Comparison of ENCODE assay signal across 8 cellular contexts in genomic region chr14:94355191-94355794, GRCh38. TPM values are rescaled to one million over a fixed set of nuclear protein-coding genes. Genes with fewer than 3 reads are reported as not detected.
DNase-seq lines count a peak whose midpoint lies in the region; ATAC-seq, FAIRE-seq and TF ChIP-seq lines count a peak whose summit lies in the region.

No MANE protein-coding gene starts in this region.

- TF ChIP-seq POLR2A in GM12878 (IDR thresholded peaks at IDR 0.05; ENCODE audit: low read depth, low read length) (no peak), upper lobe of left lung (IDR thresholded peaks at IDR 0.05) (no peak)

- RAD21 ChIA-PET in GM12878 (lab: Charles Lee; ENCODE audit: unreplicated experiment): no interaction called here

- H3K27me3 ChIP-seq in GM12878 (replicated peaks in 1 of 2; ENCODE audit: control insufficient read depth in 2 of 2, insufficient read depth in 2 of 2, low read length in 1 of 2) (no peaks in the 10 kb centered on the region), upper lobe of left lung (no peaks in the 10 kb centered on the region)

- TF ChIP-seq EP300 in GM12878 (IDR thresholded peaks at IDR 0.05; ENCODE audit: borderline replicate concordance in 1 of 2, control insufficient read depth in 1 of 2, low read depth in 2 of 2, low read length in 2 of 2) (no peak), upper lobe of left lung (IDR thresholded peaks at IDR 0.05) (no peak)

- H3K79me2 ChIP-seq in GM12878 (ENCODE audit: control insufficient read depth, insufficient read depth, low read length): no peaks in the 10 kb centered on the region

- FAIRE-seq in GM12878 (lab: Jason Lieb, UNC) (no peak), urothelium cell line (lab: Jason Lieb, UNC) (no peak)

- in situ Hi-C loops in GM12878 (cut with MboI): no loop called here

- H3K4me1 ChIP-seq in GM12878 (ENCODE audit: control insufficient read depth, insufficient read depth, low read length) (no peaks in the 10 kb centered on the region), upper lobe of left lung (peaks cover 0 to 5% (median 0%) of the 10 kb centered on the region in 4 donors)

- peak; percentile 37; the same call in 1 of the 2 replicates for TF ChIP-seq RAD21 in GM12878 (IDR thresholded peaks at IDR 0.05; ENCODE audit: insufficient read depth, low read depth, low read length)

- H2AFZ ChIP-seq in GM12878 (ENCODE audit: control insufficient read depth, low read depth, low read length): peak overlapping the region; percentile 21; the same call in 1 of the 2 replicates

- SMC1A ChIA-PET in GM12878 (lab: Charles Lee; ENCODE audit: uncharacterized antibody, unreplicated experiment): no interaction called here

- TF ChIP-seq CTCF in AG04449 (IDR thresholded peaks at IDR 0.05; ENCODE audit: insufficient read depth, low read length, missing control alignments): peak; percentile 57
- TF ChIP-seq CTCF in GM12878 (IDR thresholded peaks at IDR 0.05 in 2 of 3, conservative IDR thresholded peaks at IDR 0.05 in 1 of 3; ENCODE audit: control insufficient read depth in 2 of 3, extremely low read depth in 1 of 3, insufficient read depth in 1 of 3, low read depth in 3 of 3, low read length in 3 of 3): peak; percentile 34 to 40 (median 39); a peak in 5 of 6 replicates
- peak in 5 of 6 experiments; percentile 34 to 63 (median 48) for TF ChIP-seq CTCF in upper lobe of left lung (IDR thresholded peaks at IDR 0.05)

- CTCF ChIA-PET in AG04449 (lab: Yijun Ruan, JAX): interaction anchor here (1.0 to 4.9 kb wide), 9 partner anchors 10 to 194 kb away, joined by 3 to 40 read pairs (median 8); partner anchors contain the start of gene SERPINA2
- CTCF ChIA-PET in GM12878 (lab: Yijun Ruan, JAX): no interaction called here

- H3K9ac ChIP-seq in GM12878 (ENCODE audit: control insufficient read depth, insufficient read depth, low read length): no peak overlapping the region

- WGBS in GM12878 (ENCODE audit: insufficient coverage, insufficient replicate concordance, low lambda C conversion rate, missing lambda C conversion rate): 6% methylated on average over 15 of the region's 15 CpGs
- 13 to 19% methylated on average over 13 to 14 of the region's 15 CpGs for WGBS in upper lobe of left lung, 2 donors

- DNase-seq in AG04449 (ENCODE audit: low read depth, low spot score): no peak
- no peak for DNase-seq in GM12878 (ENCODE audit: low read depth, low spot score)
- DNase-seq in kidney glomerular epithelial cell (lab: John Stamatoyannopoulos, UW): peak; percentile 86
- peak in 1 of 2 donors; percentile 78 for DNase-seq in upper lobe of left lung
- no peak for DNase-seq in activated CD4-positive, CD25-positive, alpha-beta regulatory T cell (lab: John Stamatoyannopoulos, UW)
- DNase-seq in urothelium cell line (ENCODE audit: low spot score): no peak

- POLR2A ChIA-PET in AG04449 (lab: Yijun Ruan, JAX): interaction anchor here (1.0 kb wide), 1 partner anchor 10 kb away, joined by 3 read pairs; no protein-coding TSS in a partner anchor
- POLR2A ChIA-PET in GM12878 (lab: Charles Lee): no interaction called here

- no peaks in the 10 kb centered on the region for H4K20me1 ChIP-seq in GM12878 (ENCODE audit: control insufficient read depth, insufficient read depth)

- intact Hi-C loops in GM12878 (cut with micrococcal nuclease; ENCODE audit: unreplicated experiment): no loop called here

- BruUV-seq in GM12878 (replicated peaks; lab: Mats Ljungman, UMichigan): no TSS peak

- H3K9me3 ChIP-seq in GM12878 (replicated peaks; ENCODE audit: control insufficient read depth, insufficient read depth, low read length): peaks cover 1% of the 10 kb centered on the region; the same call in 1 of the 3 replicates
- no peaks in the 10 kb centered on the region for H3K9me3 ChIP-seq in upper lobe of left lung

- ATAC-seq in GM21786 (IDR thresholded peaks at IDR 0.05; ENCODE audit: unreplicated experiment) (peak; percentile 51), GM12878 (peak; percentile 82), upper lobe of left lung (ENCODE audit: low FRiP score in 2 of 2) (peak in 1 of 2 donors; percentile 79), GM18870 (IDR thresholded peaks at IDR 0.05; ENCODE audit: unreplicated experiment) (no peak)

- H3K36me3 ChIP-seq in GM12878 (ENCODE audit: control insufficient read depth in 2 of 2, insufficient read depth in 2 of 2, low read length in 1 of 2) (no peaks in the 10 kb centered on the region), upper lobe of left lung (no peaks in the 10 kb centered on the region)

- H3K4me3 ChIP-seq in AG04449 (ENCODE audit: low read depth, low read length) (no peak overlapping the region), GM12878 (no peak overlapping the region), upper lobe of left lung (no peak overlapping the region)

- H3K27ac ChIP-seq in GM12878 (ENCODE audit: control insufficient read depth, insufficient read depth): no peak overlapping the region
- no peak overlapping the region for H3K27ac ChIP-seq in upper lobe of left lung

- H3K4me2 ChIP-seq in GM12878 (ENCODE audit: control insufficient read depth, insufficient read depth): no peak overlapping the region; the same call in 1 of the 2 replicates

TF ChIP-seq in GM12878, 131 proteins besides CTCF, POLR2A, EP300 and RAD21:
- TF ChIP-seq TARDBP (IDR thresholded peaks at IDR 0.05; ENCODE audit: borderline replicate concordance) (no peak), CREM (IDR thresholded peaks at IDR 0.05; ENCODE audit: low read depth) (no peak), BHLHE40 (IDR thresholded peaks at IDR 0.05; ENCODE audit: borderline replicate concordance in 1 of 2, low read depth in 2 of 2, low read length in 1 of 2) (no peak), SMC3 (IDR thresholded peaks at IDR 0.05; ENCODE audit: borderline replicate concordance, low read length) (peak; percentile 36; the same call in 1 of the 2 replicates), BCL11A (IDR thresholded peaks at IDR 0.05; ENCODE audit: low read depth, low read length) (no peak)

RNA-seq across cellular contexts. Expression of gene SERPINA2, which starts 11.2 kb away (rescaled TPM):
- total RNA-seq in GM12878 (2013; cell fraction: nucleolus; rRNA removed): not detected in 2 replicates
- total RNA-seq in GM12878 (2014; rRNA removed) (not detected in 2 replicates), GM12878 (2014; rRNA removed; fragmentation: Illumina TruSeq; extraction: Trizol) (not detected in 2 replicates), GM12878 (2021) (not detected in 2 replicates), upper lobe of left lung (not detected)
- polyA plus RNA-seq in GM12878 (2011; ENCODE audit: low read depth): not detected
- polyA plus RNA-seq in GM12878 (2011; rRNA removed) (not detected in 2 replicates), GM12878 (2014; fragmentation: Illumina TruSeq; extraction: Trizol) (not detected in 2 replicates), GM12878 (2014; fragmentation: Nextera tagmentation; extraction: Ambion mirVana) (not detected), GM12878 (2014; rRNA removed) (not detected in 2 replicates), GM12878 (2016; fragmentation: Nextera tagmentation; extraction: Ambion mirVana) (not detected)
- not detected in 2 replicates for polyA plus RNA-seq in GM12878 (2011; cell fraction: cytosol; rRNA removed)
- not detected in 2 replicates for polyA plus RNA-seq in GM12878 (2011; cell fraction: nucleus; rRNA removed)
- polyA plus RNA-seq in GM12878 (2012): not detected in 2 replicates
- polyA minus RNA-seq in GM12878 (2011; rRNA and poly(A)+ RNA removed): not detected in 2 replicates
- polyA minus RNA-seq in GM12878 (2011; cell fraction: cytosol; rRNA and poly(A)+ RNA removed): not detected in 2 replicates
- not detected in 2 replicates for polyA minus RNA-seq in GM12878 (2011; cell fraction: nucleus; rRNA and poly(A)+ RNA removed)

RNA-seq across cellular contexts. Expression of gene SERPINA6, which starts 32.2 kb away (rescaled TPM):
- not detected in 2 replicates for total RNA-seq in GM12878 (2013; cell fraction: nucleolus; rRNA removed)
- total RNA-seq in GM12878 (2014; rRNA removed) (0.23 TPM in 1 of 2 replicates, not detected in the other), GM12878 (2014; rRNA removed; fragmentation: Illumina TruSeq; extraction: Trizol) (not detected in 2 replicates), GM12878 (2021) (0.24 TPM in 1 of 2 replicates, not detected in the other), upper lobe of left lung (under 1 TPM in 3 of 6 donors, not detected in 3; 0.46 to 0.51 (median 0.49) TPM)
- polyA plus RNA-seq in GM12878 (2011; ENCODE audit: low read depth): not detected
- polyA plus RNA-seq in GM12878 (2011; rRNA removed) (0.27 TPM in 1 of 2 replicates, not detected in the other), GM12878 (2014; fragmentation: Illumina TruSeq; extraction: Trizol) (not detected in 2 replicates), GM12878 (2014; fragmentation: Nextera tagmentation; extraction: Ambion mirVana) (not detected), GM12878 (2014; rRNA removed) (not detected in 2 replicates), GM12878 (2016; fragmentation: Nextera tagmentation; extraction: Ambion mirVana) (under 1 TPM in 1 of 2 experiments, not detected in 1; 0.11 TPM)
- 0.19 and 0.22 TPM in 2 replicates for polyA plus RNA-seq in GM12878 (2011; cell fraction: cytosol; rRNA removed)
- polyA plus RNA-seq in GM12878 (2011; cell fraction: nucleus; rRNA removed): 0.09 and 0.19 TPM in 2 replicates
- polyA plus RNA-seq in GM12878 (2012): not detected in 2 replicates
- polyA minus RNA-seq in GM12878 (2011; rRNA and poly(A)+ RNA removed): 0.31 TPM in 1 of 2 replicates, not detected in the other
- not detected in 2 replicates for polyA minus RNA-seq in GM12878 (2011; cell fraction: cytosol; rRNA and poly(A)+ RNA removed)
- 0.24 TPM in 1 of 2 replicates, not detected in the other for polyA minus RNA-seq in GM12878 (2011; cell fraction: nucleus; rRNA and poly(A)+ RNA removed)

RNA-seq across cellular contexts. Expression of gene SERPINA1, which starts 33.1 kb away (rescaled TPM):
- total RNA-seq in GM12878 (2013; cell fraction: nucleolus; rRNA removed): not detected in 2 replicates
- total RNA-seq in GM12878 (2014; rRNA removed) (0.40 and 0.87 TPM in 2 replicates), GM12878 (2014; rRNA removed; fragmentation: Illumina TruSeq; extraction: Trizol) (0.45 and 0.60 TPM in 2 replicates), GM12878 (2021) (5.1 and 6.6 TPM in 2 replicates), upper lobe of left lung (1,000 to 10,000 TPM in 1 of 6 donors, 100 to 1,000 TPM in 5; 205 to 1,050 (median 637) TPM)
- polyA plus RNA-seq in GM12878 (2011; ENCODE audit: low read depth): 0.31 TPM
- polyA plus RNA-seq in GM12878 (2011; rRNA removed) (3.1 and 3.5 TPM in 2 replicates), GM12878 (2014; fragmentation: Illumina TruSeq; extraction: Trizol) (0.36 and 0.90 TPM in 2 replicates), GM12878 (2014; fragmentation: Nextera tagmentation; extraction: Ambion mirVana) (under 1 TPM; 0.29 to 0.62 TPM), GM12878 (2014; rRNA removed) (0.33 and 1.0 TPM in 2 replicates), GM12878 (2016; fragmentation: Nextera tagmentation; extraction: Ambion mirVana) (under 1 TPM; 0.16 to 0.17 TPM)
- 3.8 and 4.1 TPM in 2 replicates for polyA plus RNA-seq in GM12878 (2011; cell fraction: cytosol; rRNA removed)
- 1.3 and 2.8 TPM in 2 replicates for polyA plus RNA-seq in GM12878 (2011; cell fraction: nucleus; rRNA removed)
- 0.34 and 1.2 TPM in 2 replicates for polyA plus RNA-seq in GM12878 (2012)
- 4.6 and 6.6 TPM in 2 replicates for polyA minus RNA-seq in GM12878 (2011; rRNA and poly(A)+ RNA removed)
- polyA minus RNA-seq in GM12878 (2011; cell fraction: cytosol; rRNA and poly(A)+ RNA removed): not detected in 2 replicates
- polyA minus RNA-seq in GM12878 (2011; cell fraction: nucleus; rRNA and poly(A)+ RNA removed): 1.8 and 1.9 TPM in 2 replicates

Comparison
In these comparisons a context has a peak if more than half of its experiments do, and no peak if none do; other contexts are left out.
1. RNA of gene SERPINA1, which starts 33.1 kb away (total RNA-seq): 205 to 1,050 TPM in upper lobe of left lung; 0.40 to 6.6 TPM in GM12878; every median in the first group is over 10 times any median in the second.
2. Peak in every context shown above with its lines, with median percentiles within 50 percentile points of each other: CTCF ChIP-seq.